33 cellular contexts compared by ENCODE assay signal in genomic region chr3:193972816-193973215, GRCh38.
DNase-seq lines count a peak whose midpoint lies in the region; ATAC-seq, FAIRE-seq and TF ChIP-seq lines count a peak whose summit lies in the region.
"Had no signal": no experiment of that assay in that cellular context is flagged by ENCODE, and none has a peak within 500 bp of the region (broad histone marks: within the 10 kb centered on the region; RNA-seq: fewer than 3 reads in every experiment).

No MANE protein-coding gene starts in this region.

- no peak for TF ChIP-seq CTCF in progenitor cell of endocrine pancreas (IDR thresholded peaks at IDR 0.05; ENCODE audit: unreplicated experiment)

- H3K4ac ChIP-seq in mesenchymal stem cell (ENCODE audit: low read depth in 1 of 2, low read length in 2 of 2) = no peak overlapping the region

- H3K23ac ChIP-seq in mesenchymal stem cell (ENCODE audit: low read length in 2 of 2) = no peak overlapping the region

- H3K27me3 Mint-ChIP-seq in progenitor cell of endocrine pancreas = peaks cover 5% of the 10 kb centered on the region

- no peaks in the 10 kb centered on the region for H3K36me3 Mint-ChIP-seq in progenitor cell of endocrine pancreas (ENCODE audit: insufficient read depth)
- H3K36me3 Mint-ChIP-seq: activated naive CD8-positive, alpha-beta T cell had no signal

- H3K4me3 ChIP-seq in mesenchymal stem cell (ENCODE audit: insufficient read depth in 1 of 2, low read depth in 1 of 2, low read length in 2 of 2) = no peak overlapping the region
- H3K4me3 ChIP-seq: esophagus muscularis mucosa, lower lobe of right lung, SJCRH30, spleen, testis, vagina had no signal

- no peaks in the 10 kb centered on the region for H3K79me1 ChIP-seq in mesenchymal stem cell (replicated peaks; ENCODE audit: low read length, poor library complexity, severe bottlenecking)

- no peaks in the 10 kb centered on the region for H3K9me3 ChIP-seq in mesenchymal stem cell (ENCODE audit: control insufficient read depth, low read length)
- H3K9me3 ChIP-seq: esophagus muscularis mucosa, lower lobe of right lung, neutrophil, SJCRH30, spleen, testis, vagina had no signal

- no peak for FAIRE-seq in urothelium cell line (lab: Jason Lieb, UNC)

- no peak overlapping the region for H2BK15ac ChIP-seq in mesenchymal stem cell (ENCODE audit: low read depth, poor library complexity, severe bottlenecking)

- H3K9me3 Mint-ChIP-seq in progenitor cell of endocrine pancreas (ENCODE audit: low read depth) = no peaks in the 10 kb centered on the region
- H3K9me3 Mint-ChIP-seq: activated CD4-positive, alpha-beta T cell treated with anti-CD3 and anti-CD28 coated beads, Interleukin-2, amount 10 ng/mL, durations not matched to agents 24 days and 14 days; HFFc6; stimulated activated naive CD8-positive, alpha-beta T cell treated with anti-CD3 and anti-CD28 coated beads, Interleukin-15, Interleukin-2, amounts not matched to agents 100 ng/mL and 50 ng/mL, for 24 hours had no signal

- no peak overlapping the region for H3K4me2 ChIP-seq in mesenchymal stem cell (ENCODE audit: low read length, poor library complexity, severe bottlenecking)

- no peak overlapping the region for H4K8ac ChIP-seq in mesenchymal stem cell (ENCODE audit: low read length)

- H3K4me1 Mint-ChIP-seq in progenitor cell of endocrine pancreas (ENCODE audit: low read depth) = peaks cover 49% of the 10 kb centered on the region

- no peak overlapping the region for H2AFZ ChIP-seq in mesenchymal stem cell (ENCODE audit: low read depth, low read length)

- H4K91ac ChIP-seq in mesenchymal stem cell (ENCODE audit: low read length) = peak overlapping the region; percentile 58

- no peak overlapping the region for H2BK120ac ChIP-seq in mesenchymal stem cell (ENCODE audit: low read depth, low read length)

- no peaks in the 10 kb centered on the region for H3K36me3 ChIP-seq in mesenchymal stem cell (ENCODE audit: control insufficient read depth in 1 of 2, insufficient read depth in 2 of 2, low read depth in 1 of 2, low read length in 2 of 2)
- H3K36me3 ChIP-seq: esophagus muscularis mucosa, lower lobe of right lung, neutrophil, SJCRH30, spleen, vagina had no signal

- H3K27ac ChIP-seq in mesenchymal stem cell (ENCODE audit: low read length, poor library complexity, severe bottlenecking) = no peak overlapping the region
- H3K27ac ChIP-seq: esophagus muscularis mucosa, lower lobe of right lung, neutrophil, SJCRH30, spleen, testis, vagina had no signal

- no peak overlapping the region for H3K4me3 Mint-ChIP-seq in progenitor cell of endocrine pancreas (ENCODE audit: low read depth)
- H3K4me3 Mint-ChIP-seq: activated CD4-positive, alpha-beta T cell treated with anti-CD3 and anti-CD28 coated beads, Interleukin-2, amount 10 ng/mL, durations not matched to agents 24 days and 14 days; activated naive CD8-positive, alpha-beta T cell; HFFc6; stimulated activated naive CD8-positive, alpha-beta T cell treated with anti-CD3 and anti-CD28 coated beads, Interleukin-15, Interleukin-2, amounts not matched to agents 100 ng/mL and 50 ng/mL, for 24 hours had no signal

- H3K14ac ChIP-seq in mesenchymal stem cell (ENCODE audit: low read length in 2 of 2) = no peak overlapping the region

- peak overlapping the region; percentile 1 for H2AK5ac ChIP-seq in mesenchymal stem cell (ENCODE audit: low read length, severe bottlenecking)

- H2BK12ac ChIP-seq in mesenchymal stem cell (ENCODE audit: low read length in 2 of 2) = peak overlapping the region; percentile 17 to 73

- WGBS in mesenchymal stem cell = 92% methylated on average over 3 of the region's 3 CpGs

- no peak overlapping the region for H3K27ac Mint-ChIP-seq in progenitor cell of endocrine pancreas
- H3K27ac Mint-ChIP-seq: activated CD4-positive, alpha-beta T cell treated with anti-CD3 and anti-CD28 coated beads, Interleukin-2, amount 10 ng/mL, durations not matched to agents 24 days and 14 days; activated naive CD8-positive, alpha-beta T cell; HFFc6; stimulated activated naive CD8-positive, alpha-beta T cell treated with anti-CD3 and anti-CD28 coated beads, Interleukin-15, Interleukin-2, amounts not matched to agents 100 ng/mL and 50 ng/mL, for 24 hours had no signal

- DNase-seq in HT1080 (ENCODE audit: low read depth) (peak; percentile 25), astrocyte of the hippocampus (ENCODE audit: low read depth, low spot score) (peak; percentile 87), mesenchymal stem cell (no peak), urothelium cell line (ENCODE audit: low spot score) (peak; percentile 48), progenitor cell of endocrine pancreas (ENCODE audit: low spot score, unreplicated experiment) (no peak)
- DNase-seq: activated CD4-positive, alpha-beta T cell treated with anti-CD3 and anti-CD28 coated beads, Interleukin-2, amount 10 ng/mL, durations not matched to agents 24 days and 14 days; activated effector memory CD4-positive, alpha-beta T cell treated with Interleukin-2 at 50 U/mL for 16 hours; activated T-cell treated with anti-CD3 and anti-CD28 coated beads, Interleukin-2, amount 50 U/mL, for 1 hour; anterior cingulate cortex; C1 segment of cervical spinal cord; COR-L47; HFFc6; hippocampal formation; lower lobe of right lung; NCI-H1105; NCI-H187; NCI-H446 treated with DMSO at 0.1 percent for 48 hours; NCI-H82; posterior cingulate gyrus; right cardiac atrium; RPMI8226; SJCRH30; spleen; stimulated activated CD4-positive, alpha-beta T cell treated with anti-CD3 and anti-CD28 coated beads, Interleukin-2, amount 100 ng/mL, for 24 hours; stimulated activated CD8-positive, alpha-beta memory T cell treated with anti-CD3 and anti-CD28 coated beads, Interleukin-4, amount 100 ng/mL, for 48 hours; testis had no signal

- no peak overlapping the region for H2BK5ac ChIP-seq in mesenchymal stem cell (ENCODE audit: low read depth, low read length, poor library complexity, severe bottlenecking)

- no peak overlapping the region for H3K18ac ChIP-seq in mesenchymal stem cell (ENCODE audit: low read depth in 1 of 2, low read length in 2 of 2)

- H3K9ac ChIP-seq in mesenchymal stem cell (ENCODE audit: low read length) = no peak overlapping the region

- peaks cover 9 to 65% of the 10 kb centered on the region in 2 experiments for H3K27me3 ChIP-seq in mesenchymal stem cell (ENCODE audit: control insufficient read depth in 1 of 2, insufficient read depth in 1 of 2, low read length in 2 of 2)
- H3K27me3 ChIP-seq: esophagus muscularis mucosa, SJCRH30, testis, vagina had no signal

- ATAC-seq in GM21619 (IDR thresholded peaks at IDR 0.05; ENCODE audit: unreplicated experiment) (no peak), GM18858 (IDR thresholded peaks at IDR 0.05; ENCODE audit: unreplicated experiment) (no peak)
- ATAC-seq: lower lobe of right lung, right cardiac atrium had no signal

- H3K4me1 ChIP-seq in mesenchymal stem cell (ENCODE audit: control insufficient read depth, insufficient read depth, low read depth, low read length) = peaks cover 17% of the 10 kb centered on the region
- H3K4me1 ChIP-seq: testis, vagina had no signal

Comparison
In these comparisons a context has a peak if more than half of its experiments do, and no peak if none do; other contexts are left out.
1. DNase-seq: peak in HT1080 (single experiment), astrocyte of the hippocampus (single experiment) and urothelium cell line (single experiment); none in mesenchymal stem cell (single experiment) and progenitor cell of endocrine pancreas (single experiment).